10 cellular contexts compared by ENCODE assay signal in the genomic region with DNA sequence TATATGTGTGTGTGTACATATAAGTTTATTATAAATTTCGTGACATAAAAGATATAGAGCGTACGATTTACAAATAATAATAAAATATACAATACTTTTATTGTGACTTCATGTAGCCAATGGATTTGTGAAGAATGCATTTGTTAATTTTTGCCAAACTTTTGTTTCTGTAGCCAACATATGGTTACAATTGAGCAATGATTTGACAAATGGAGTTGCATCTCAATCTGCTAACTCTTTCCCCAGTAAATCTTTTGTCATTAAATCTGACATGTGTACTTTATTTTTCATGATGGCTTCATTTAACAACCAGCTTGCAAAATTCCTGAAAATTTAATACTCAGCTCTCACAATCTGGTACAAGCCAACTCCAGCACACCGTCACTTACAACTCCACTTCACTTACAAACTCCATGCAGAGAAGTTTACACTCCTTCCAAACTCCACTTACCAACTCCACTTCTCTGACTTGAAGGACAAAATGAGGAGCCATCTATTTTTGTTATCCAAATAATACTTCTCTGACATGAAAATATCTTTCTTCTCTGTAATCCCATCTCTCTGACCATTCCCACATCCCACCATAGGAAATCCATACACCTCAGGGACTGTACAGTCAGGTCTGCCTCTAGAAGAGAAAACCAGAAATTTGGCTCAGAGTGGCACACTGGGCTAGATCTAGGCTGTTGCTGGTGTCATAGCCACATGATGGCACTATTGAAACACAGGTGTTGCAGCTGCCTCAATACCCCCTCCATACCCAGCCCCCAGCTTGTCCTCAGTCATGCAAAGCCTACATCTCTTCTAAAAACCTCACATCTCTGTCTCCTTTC. TPM values are rescaled to one million over a fixed set of nuclear protein-coding genes. Genes with fewer than 3 reads are reported as not detected.
DNase-seq lines count a peak whose midpoint lies in the region; ATAC-seq, FAIRE-seq and TF ChIP-seq lines count a peak whose summit lies in the region.
"Had no signal": no experiment of that assay in that cellular context is flagged by ENCODE, and none has a peak within 500 bp of the region (broad histone marks: within the 10 kb centered on the region; RNA-seq: fewer than 3 reads in every experiment).

No MANE protein-coding gene starts in this region.

- peak; percentile 53 to 69 (median 66) for TF ChIP-seq CTCF in HCT116 (IDR thresholded peaks at IDR 0.05 in 2 of 3, conservative IDR thresholded peaks at IDR 0.05 in 1 of 3; ENCODE audit: borderline replicate concordance in 1 of 3, insufficient read depth in 1 of 3, low read depth in 2 of 3, low read length in 2 of 3)
- peak; percentile 48 for TF ChIP-seq CTCF in RWPE2 (IDR thresholded peaks at IDR 0.05; ENCODE audit: poor library complexity, severe bottlenecking)
- peak; percentile 69 for TF ChIP-seq CTCF in foreskin keratinocyte (conservative IDR thresholded peaks at IDR 0.05)
- TF ChIP-seq CTCF in type B pancreatic cell (conservative IDR thresholded peaks at IDR 0.05) = peak; percentile 32

- no peaks in the 10 kb centered on the region for H4K20me1 ChIP-seq in HCT116 (ENCODE audit: insufficient read depth)

- H2AFZ ChIP-seq in HCT116 (ENCODE audit: low read depth, low read length, poor library complexity, severe bottlenecking) = no peak overlapping the region

- peak overlapping the region; percentile 26 for H3K27ac Mint-ChIP-seq in type B pancreatic cell
- H3K27ac Mint-ChIP-seq: T-cell had no signal

- peak; percentile 85 for TF ChIP-seq RAD21 in HCT116 (IDR thresholded peaks at IDR 0.05; ENCODE audit: low read depth)

- H3K4me1 ChIP-seq in HCT116 (ENCODE audit: control insufficient read depth in 1 of 2, insufficient read depth in 2 of 2, low read length in 2 of 2) (peaks cover 0 to 17% of the 10 kb centered on the region in 2 experiments; a peak in 2 of 4 replicates), RWPE2 (ENCODE audit: insufficient read depth, poor library complexity, severe bottlenecking) (peaks cover 6% of the 10 kb centered on the region), foreskin keratinocyte (no peaks in the 10 kb centered on the region)

- H3K36me3 ChIP-seq in HCT116 (ENCODE audit: control insufficient read depth in 1 of 2, insufficient read depth in 2 of 2, low read length in 2 of 2) = no peaks in the 10 kb centered on the region
- no peaks in the 10 kb centered on the region for H3K36me3 ChIP-seq in RWPE2 (ENCODE audit: low read depth)

- H3K9me3 Mint-ChIP-seq in type B pancreatic cell = peaks cover 3% of the 10 kb centered on the region

- RAD21 ChIA-PET in HCT116 (lab: Charles Lee; ENCODE audit: low non-redundant PET in 1 of 2, low total read pairs in 2 of 2, uncharacterized antibody in 2 of 2, unreplicated experiment in 2 of 2) = interaction anchor here in 1 of 2 experiments (0.6 to 1.0 kb wide), 2 partner anchors 85 to 97 kb away, joined by 3 to 4 read pairs; no protein-coding TSS in a partner anchor

- CTCF ChIA-PET in HCT116 (lab: Charles Lee) = interaction anchor here (1.7 to 2.5 kb wide), 4 partner anchors 85 to 404 kb away, joined by 3 to 6 read pairs (median 4); no protein-coding TSS in a partner anchor

- H3K36me3 Mint-ChIP-seq in type B pancreatic cell = no peaks in the 10 kb centered on the region
- H3K36me3 Mint-ChIP-seq: T-cell had no signal

- H3K4me3 ChIP-seq in HCT116 (replicated peaks in 1 of 2; ENCODE audit: low read depth in 1 of 2, low read length in 2 of 2) (no peak overlapping the region), RWPE2 (ENCODE audit: severe bottlenecking) (no peak overlapping the region)

- no peak for FAIRE-seq in GM19239 (lab: Jason Lieb, UNC)
- FAIRE-seq: islet of Langerhans had no signal

- no peaks in the 10 kb centered on the region for H3K9me2 ChIP-seq in HCT116 (ENCODE audit: insufficient read depth)

- POLR2A ChIA-PET in HCT116 (lab: Charles Lee) = no interaction called here

- no TSS peak for BruUV-seq in HCT116 (replicated peaks; lab: Mats Ljungman, UMichigan)

- no peak overlapping the region for H3K4me3 Mint-ChIP-seq in type B pancreatic cell
- H3K4me3 Mint-ChIP-seq: T-cell had no signal

- no peaks in the 10 kb centered on the region for H3K27me3 Mint-ChIP-seq in type B pancreatic cell

- DNase-seq in DMS153 treated with DMSO at 0.1 percent for 48 hours (lab: John Stamatoyannopoulos, UW; ENCODE audit: unreplicated experiment) (peak; percentile 26), HCT116 (ENCODE audit: low read depth, low spot score) (no peak), RWPE2 (ENCODE audit: low spot score) (no peak), foreskin keratinocyte (peak in 1 of 2 donors; percentile 21), type B pancreatic cell (ENCODE audit: extremely low spot score, unreplicated experiment) (no peak), GM19239 (ENCODE audit: insufficient read length, low spot score) (no peak), OCI-M2 (lab: John Stamatoyannopoulos, UW; ENCODE audit: unreplicated experiment) (no peak)

- no peak overlapping the region for H3K4me2 ChIP-seq in HCT116 (ENCODE audit: low read length)

- no peak overlapping the region for H3K9ac ChIP-seq in HCT116 (ENCODE audit: low read length)

- peak; percentile 95 for ATAC-seq in HCT116
- peak; percentile 52; the same call in 2 of the 3 replicates for ATAC-seq in RWPE2 (ENCODE audit: low read depth)
- peak; percentile 49 for ATAC-seq in foreskin keratinocyte
- no peak for ATAC-seq in HG02973 (IDR thresholded peaks at IDR 0.05; ENCODE audit: unreplicated experiment)

- intact Hi-C loops in HCT116 (cut with micrococcal nuclease) = loop anchor here (1.0 to 5.0 kb wide), 4 partner anchors 53 to 331 kb away; partner anchors contain the start of gene TAX1BP1

- no peaks in the 10 kb centered on the region for H3K9me3 ChIP-seq in HCT116 (ENCODE audit: control insufficient read depth in 1 of 2, insufficient read depth in 1 of 2, low read depth in 1 of 2, low read length in 2 of 2)
- H3K9me3 ChIP-seq in RWPE2 (ENCODE audit: severe bottlenecking) = peaks cover 2% of the 10 kb centered on the region

- H3K27me3 ChIP-seq in HCT116 (ENCODE audit: insufficient read depth, low read length) (no peaks in the 10 kb centered on the region), RWPE2 (ENCODE audit: insufficient read depth, poor library complexity, severe bottlenecking) (no peaks in the 10 kb centered on the region), foreskin keratinocyte (no peaks in the 10 kb centered on the region)

- TF ChIP-seq POLR2A in HCT116 (IDR thresholded peaks at IDR 0.05; ENCODE audit: borderline replicate concordance, extremely low read depth, insufficient read depth, insufficient read length) = no peak

- H3K27ac ChIP-seq in HCT116 (ENCODE audit: low read depth, low read length) = no peak overlapping the region
- no peak overlapping the region for H3K27ac ChIP-seq in RWPE2 (ENCODE audit: poor library complexity, severe bottlenecking)
- no peak overlapping the region for H3K27ac ChIP-seq in foreskin keratinocyte

- H3K4me1 Mint-ChIP-seq in type B pancreatic cell (ENCODE audit: unreplicated experiment) = peaks cover 12% of the 10 kb centered on the region
- H3K4me1 Mint-ChIP-seq: T-cell had no signal

- no peaks in the 10 kb centered on the region for H3K79me2 ChIP-seq in HCT116 (ENCODE audit: insufficient read depth, low read length)

TF ChIP-seq in HCT116, 20 proteins besides CTCF, POLR2A, EP300 and RAD21 (continues in another document):
- TF ChIP-seq JUND (IDR thresholded peaks at IDR 0.05) (no peak), YY1 (IDR thresholded peaks at IDR 0.05; ENCODE audit: extremely low read depth, insufficient replicate concordance, low read depth, low read length) (no peak), CEBPB (IDR thresholded peaks at IDR 0.05; ENCODE audit: low read depth) (no peak), SIN3A (IDR thresholded peaks at IDR 0.05; ENCODE audit: low read depth) (no peak), ZNF274 (IDR thresholded peaks at IDR 0.05; ENCODE audit: low read depth, low read length) (no peak), ZBTB33 (IDR thresholded peaks at IDR 0.05; ENCODE audit: extremely low read depth, insufficient replicate concordance, low read length) (no peak)
- TF ChIP-seq, protein P1, sequence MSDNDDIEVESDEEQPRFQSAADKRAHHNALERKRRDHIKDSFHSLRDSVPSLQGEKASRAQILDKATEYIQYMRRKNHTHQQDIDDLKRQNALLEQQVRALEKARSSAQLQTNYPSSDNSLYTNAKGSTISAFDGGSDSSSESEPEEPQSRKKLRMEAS (IDR thresholded peaks at IDR 0.05) = no peak
- TF ChIP-seq, protein P2, sequence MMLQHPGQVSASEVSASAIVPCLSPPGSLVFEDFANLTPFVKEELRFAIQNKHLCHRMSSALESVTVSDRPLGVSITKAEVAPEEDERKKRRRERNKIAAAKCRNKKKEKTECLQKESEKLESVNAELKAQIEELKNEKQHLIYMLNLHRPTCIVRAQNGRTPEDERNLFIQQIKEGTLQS (IDR thresholded peaks at IDR 0.05) = no peak

RNA-seq across cellular contexts. Expression of gene HIBADH, which starts 26.6 kb away (rescaled TPM):
- total RNA-seq in HCT116 (2021; ENCODE audit: unreplicated experiment) = 32.4 TPM
- 20.8 and 24.6 TPM in 2 replicates for polyA plus RNA-seq in HCT116 (2012)
- total RNA-seq in foreskin keratinocyte = 30.5 and 30.6 TPM in 2 replicates
- polyA plus RNA-seq in foreskin keratinocyte = 25.2 and 28.7 TPM in 2 replicates
- 34.4 and 37.1 TPM in 2 replicates for total RNA-seq in type B pancreatic cell (ENCODE audit: low replicate concordance)

RNA-seq across cellular contexts. Expression of gene TAX1BP1, which starts 50.7 kb away (rescaled TPM):
- 68.1 TPM for total RNA-seq in HCT116 (2021; ENCODE audit: unreplicated experiment)
- polyA plus RNA-seq in HCT116 (2012) = 50.5 and 61.4 TPM in 2 replicates
- 62.2 and 66.8 TPM in 2 replicates for total RNA-seq in foreskin keratinocyte
- polyA plus RNA-seq in foreskin keratinocyte = 25.7 and 26.2 TPM in 2 replicates
- total RNA-seq in type B pancreatic cell (ENCODE audit: low replicate concordance) = 87.6 and 118 TPM in 2 replicates
